10 cellular contexts compared by ENCODE assay signal in genomic region chr1:66732407-66733166, GRCh38. TPM values are rescaled to one million over a fixed set of nuclear protein-coding genes. Genes with fewer than 3 reads are reported as not detected.
DNase-seq lines count a peak whose midpoint lies in the region; ATAC-seq lines count a peak whose summit lies in the region.
"Had no signal": no experiment of that assay in that cellular context is flagged by ENCODE, and none has a peak within 500 bp of the region (broad histone marks: within the 10 kb centered on the region; RNA-seq: fewer than 3 reads in every experiment).

No MANE protein-coding gene starts in this region.

- ATAC-seq in GM19395 (IDR thresholded peaks at IDR 0.05; ENCODE audit: unreplicated experiment) (peak; percentile 81), GM19455 (IDR thresholded peaks at IDR 0.05; ENCODE audit: unreplicated experiment) (no peak)

- DNase-seq in HT1080 (ENCODE audit: low read depth) (peak; percentile 61), amniotic epithelial cell (ENCODE audit: low read depth) (peak; percentile 22), NCI-H2171 (lab: John Stamatoyannopoulos, UW) (no peak), NCI-H524 treated with DMSO at 0.1 percent for 48 hours (lab: John Stamatoyannopoulos, UW) (no peak), NCI-H748 treated with DMSO at 0.1 percent for 48 hours (lab: John Stamatoyannopoulos, UW) (no peak)
- DNase-seq: colonic mucosa, NCI-H2081 treated with DMSO at 0.1 percent for 48 hours had no signal

- H3K36me3 ChIP-seq in ACC112 (ENCODE audit: insufficient read depth, low read length): no peaks in the 10 kb centered on the region
- H3K36me3 ChIP-seq: colonic mucosa had no signal

- H2AFZ ChIP-seq in ACC112 (ENCODE audit: low read length, unreplicated experiment): no peak overlapping the region

- H3K27me3 ChIP-seq in ACC112 (ENCODE audit: insufficient read depth, low read length): no peaks in the 10 kb centered on the region
- H3K27me3 ChIP-seq: colonic mucosa had no signal

- peak overlapping the region; percentile 26 for H3K27ac ChIP-seq in ACC112 (ENCODE audit: low read depth, low read length)
- H3K27ac ChIP-seq: colonic mucosa had no signal

- peaks cover 34% of the 10 kb centered on the region for H3K4me1 ChIP-seq in ACC112 (ENCODE audit: control insufficient read depth, insufficient read depth, low read length, unreplicated experiment)
- H3K4me1 ChIP-seq: colonic mucosa had no signal

- H3K79me2 ChIP-seq in ACC112 (ENCODE audit: control insufficient read depth, insufficient read depth, low read length, unreplicated experiment): no peaks in the 10 kb centered on the region

- no peak overlapping the region for H3K4me3 ChIP-seq in ACC112 (ENCODE audit: low read depth, low read length)
- H3K4me3 ChIP-seq: colonic mucosa had no signal

RNA-seq across cellular contexts. Expression of gene DYNLT5, which starts 19.7 kb away (rescaled TPM):
- total RNA-seq in HT1080 (2014; rRNA removed; shearing (Covaris generic)): not detected in 2 replicates
- polyA plus RNA-seq in HT1080 (2015; cell fraction: cytosol; rRNA removed): not detected in 2 replicates
- polyA plus RNA-seq in HT1080 (2015; cell fraction: nucleus; rRNA removed): not detected in 2 replicates

Comparison
In these comparisons a context has a peak if more than half of its experiments do, and no peak if none do; other contexts are left out.
1. DNase-seq: peak in HT1080 (single experiment) and amniotic epithelial cell (single experiment); none in NCI-H2171 (single experiment), NCI-H524 treated with DMSO at 0.1 percent for 48 hours (single experiment) and NCI-H748 treated with DMSO at 0.1 percent for 48 hours (single experiment).